ENCODE assay signal across 11 cellular contexts in the genomic region with DNA sequence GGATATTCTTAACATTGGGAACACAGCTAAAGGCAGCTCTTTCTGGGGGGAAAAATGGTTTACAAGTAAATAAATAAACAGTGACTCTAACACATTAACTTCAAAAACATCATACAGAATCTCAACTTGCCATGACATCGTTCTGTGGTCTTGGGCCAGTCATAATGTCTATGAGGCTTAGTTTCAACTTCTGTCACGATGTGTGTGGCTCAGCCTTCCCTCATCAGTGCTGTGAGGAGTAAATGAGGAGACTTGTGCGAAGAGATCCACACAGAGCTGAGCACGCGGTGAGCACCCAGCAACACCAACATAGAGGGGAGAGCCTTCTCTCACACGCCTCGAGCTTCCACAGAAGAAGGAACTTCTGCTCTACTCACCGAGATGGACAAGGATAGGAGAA. TPM values are rescaled to one million over a fixed set of nuclear protein-coding genes. Genes with fewer than 3 reads are reported as not detected.
DNase-seq lines count a peak whose midpoint lies in the region; ATAC-seq, FAIRE-seq and TF ChIP-seq lines count a peak whose summit lies in the region.
"Had no signal": no experiment of that assay in that cellular context is flagged by ENCODE, and none has a peak within 500 bp of the region (broad histone marks: within the 10 kb centered on the region; RNA-seq: fewer than 3 reads in every experiment).

No MANE protein-coding gene starts in this region.

- H3K4me1 Mint-ChIP-seq in activated CD8-positive, alpha-beta T cell treated with anti-CD3 and anti-CD28 coated beads for 36 hours (ENCODE audit: low read depth), result peaks cover 4% of the 10 kb centered on the region
- no peaks in the 10 kb centered on the region for H3K4me1 Mint-ChIP-seq in nephron progenitor cell
- H3K4me1 Mint-ChIP-seq in mesothelial cell of epicardium, result no peaks in the 10 kb centered on the region

- DNase-seq in GM18507 (ENCODE audit: extremely low spot score, insufficient read length, low read depth) (peak; percentile 35), NCI-H1048 (lab: John Stamatoyannopoulos, UW) (no peak), NCI-H2227 (lab: John Stamatoyannopoulos, UW; ENCODE audit: unreplicated experiment) (no peak), nephron progenitor cell (no peak), mesothelial cell of epicardium (ENCODE audit: low spot score in 2 of 2, unreplicated experiment in 2 of 2) (no peak)
- DNase-seq in activated CD8-positive, alpha-beta T cell treated with anti-CD3 and anti-CD28 coated beads for 36 hours, result peak; percentile 71

- peaks cover 6% of the 10 kb centered on the region for H3K27me3 Mint-ChIP-seq in activated CD8-positive, alpha-beta T cell treated with anti-CD3 and anti-CD28 coated beads for 36 hours
- H3K27me3 Mint-ChIP-seq in nephron progenitor cell (ENCODE audit: low read depth, poor library complexity), result no peaks in the 10 kb centered on the region
- H3K27me3 Mint-ChIP-seq in mesothelial cell of epicardium (ENCODE audit: low read depth), result no peaks in the 10 kb centered on the region

- CTCF ChIA-PET in activated CD8-positive, alpha-beta T cell treated with anti-CD3 and anti-CD28 coated beads for 36 hours (lab: Charles Lee), result interaction anchor here (0.6 to 12.7 kb wide), 6 partner anchors 14 to 197 kb away, joined by 3 to 181 read pairs (median 3); a partner anchor contains a TSS

- H3K9me3 Mint-ChIP-seq in activated CD8-positive, alpha-beta T cell treated with anti-CD3 and anti-CD28 coated beads for 36 hours, result no peaks in the 10 kb centered on the region
- H3K9me3 Mint-ChIP-seq in nephron progenitor cell (no peaks in the 10 kb centered on the region), mesothelial cell of epicardium (no peaks in the 10 kb centered on the region)

- ATAC-seq in GM19452 (IDR thresholded peaks at IDR 0.05; ENCODE audit: unreplicated experiment) (peak; percentile 88), HG02981 (IDR thresholded peaks at IDR 0.05; ENCODE audit: unreplicated experiment) (peak; percentile 91)
- ATAC-seq in activated CD8-positive, alpha-beta T cell treated with anti-CD3 and anti-CD28 coated beads for 36 hours, result peak; percentile 87

- H3K36me3 Mint-ChIP-seq in activated CD8-positive, alpha-beta T cell treated with anti-CD3 and anti-CD28 coated beads for 36 hours (ENCODE audit: low read depth), result no peaks in the 10 kb centered on the region
- peaks cover 19% of the 10 kb centered on the region for H3K36me3 Mint-ChIP-seq in nephron progenitor cell (ENCODE audit: low read depth)
- H3K36me3 Mint-ChIP-seq in mesothelial cell of epicardium, result peaks cover 10% of the 10 kb centered on the region

- H3K4me3 Mint-ChIP-seq in activated CD8-positive, alpha-beta T cell treated with anti-CD3 and anti-CD28 coated beads for 36 hours, result no peak overlapping the region
- H3K4me3 Mint-ChIP-seq in nephron progenitor cell (no peak overlapping the region), mesothelial cell of epicardium (no peak overlapping the region)

- intact Hi-C loops in activated CD8-positive, alpha-beta T cell treated with anti-CD3 and anti-CD28 coated beads for 36 hours (cut with micrococcal nuclease), result no loop called here

- peak; percentile 87 for FAIRE-seq in GM18507 (lab: Jason Lieb, UNC)
- FAIRE-seq: H1 had no signal

- no peak for TF ChIP-seq CTCF in activated CD8-positive, alpha-beta T cell treated with anti-CD3 and anti-CD28 coated beads for 36 hours (IDR thresholded peaks at IDR 0.05)
- TF ChIP-seq CTCF in nephron progenitor cell (IDR thresholded peaks at IDR 0.05) (no peak), mesothelial cell of epicardium (IDR thresholded peaks at IDR 0.05; ENCODE audit: unreplicated experiment) (no peak)

- POLR2A ChIA-PET in activated CD8-positive, alpha-beta T cell treated with anti-CD3 and anti-CD28 coated beads for 36 hours (lab: Charles Lee), result no interaction called here

- peak overlapping the region; percentile 86 for H3K27ac Mint-ChIP-seq in activated CD8-positive, alpha-beta T cell treated with anti-CD3 and anti-CD28 coated beads for 36 hours
- H3K27ac Mint-ChIP-seq in nephron progenitor cell (no peak overlapping the region), mesothelial cell of epicardium (no peak overlapping the region)

RNA-seq across cellular contexts. Expression of a gene that starts 49.0 kb away (rescaled TPM):
- total RNA-seq in activated CD8-positive, alpha-beta T cell treated with anti-CD3 and anti-CD28 coated beads for 36 hours, result not detected
- total RNA-seq in mesothelial cell of epicardium, result 24.9 to 26.5 TPM (median 25.1 TPM) in 3 replicates
- total RNA-seq: OCI-LY7 had no signal

RNA-seq across cellular contexts. Expression of a gene that starts 56.4 kb away (rescaled TPM):
- not detected for total RNA-seq in activated CD8-positive, alpha-beta T cell treated with anti-CD3 and anti-CD28 coated beads for 36 hours
- total RNA-seq in mesothelial cell of epicardium, result not detected in 3 replicates
- total RNA-seq: H1, OCI-LY7, tibial nerve had no signal

Comparison
In these comparisons a context has a peak if more than half of its experiments do, and no peak if none do; other contexts are left out.
1. DNase-seq: peak in GM18507 (single experiment) and activated CD8-positive, alpha-beta T cell treated with anti-CD3 and anti-CD28 coated beads for 36 hours (single experiment); none in NCI-H1048 (single experiment), NCI-H2227 (single experiment), nephron progenitor cell (single experiment) and mesothelial cell of epicardium (0 of 2).
2. RNA of a gene that starts 49.0 kb away (total RNA-seq): 24.9 to 26.5 TPM in mesothelial cell of epicardium; not detected in activated CD8-positive, alpha-beta T cell treated with anti-CD3 and anti-CD28 coated beads for 36 hours; every median in the first group is over 10 times any median in the second.
3. Peak in every context shown above with its lines, with median percentiles within 50 percentile points of each other: ATAC-seq.